ENCODE assay signal across 12 cellular contexts in genomic region chr7:98613601-98614425, GRCh38. TPM values are rescaled to one million over a fixed set of nuclear protein-coding genes. Genes with fewer than 3 reads are reported as not detected.
DNase-seq lines count a peak whose midpoint lies in the region; ATAC-seq and TF ChIP-seq lines count a peak whose summit lies in the region.
"Had no signal": no experiment of that assay in that cellular context is flagged by ENCODE, and none has a peak within 500 bp of the region (broad histone marks: within the 10 kb centered on the region; RNA-seq: fewer than 3 reads in every experiment).

No MANE protein-coding gene starts in this region.

- no peaks in the 10 kb centered on the region for H3K36me3 Mint-ChIP-seq in activated CD4-positive, alpha-beta T cell treated with anti-CD3 and anti-CD28 coated beads, Interleukin-2, amount 10 ng/mL, durations not matched to agents 24 days and 14 days (ENCODE audit: low read depth)
- H3K36me3 Mint-ChIP-seq in T-helper 17 cell (ENCODE audit: low read depth) = no peaks in the 10 kb centered on the region

- ATAC-seq in T-helper 17 cell = no peak
- ATAC-seq: effector memory CD8-positive, alpha-beta T cell had no signal

- H3K27me3 Mint-ChIP-seq in activated CD4-positive, alpha-beta T cell treated with anti-CD3 and anti-CD28 coated beads, Interleukin-2, amount 10 ng/mL, durations not matched to agents 24 days and 14 days = peaks cover 26% of the 10 kb centered on the region
- peaks cover 20% of the 10 kb centered on the region for H3K27me3 Mint-ChIP-seq in T-helper 17 cell

- intact Hi-C loops in activated CD4-positive, alpha-beta T cell treated with anti-CD3 and anti-CD28 coated beads, Interleukin-2, amount 10 ng/mL, durations not matched to agents 24 days and 14 days (cut with micrococcal nuclease) = loop anchor here (10.0 kb wide), 1 partner anchor 1589 kb away; the partner anchor contains the start of gene DLX5

- TF ChIP-seq CTCF in GM20000 (IDR thresholded peaks at IDR 0.05; ENCODE audit: extremely low read depth, missing control alignments) = no peak

- no peaks in the 10 kb centered on the region for H3K9me3 ChIP-seq in T-helper 17 cell (ENCODE audit: control insufficient read depth, low read length, poor library complexity, severe bottlenecking)

- TF ChIP-seq POLR2A in erythroblast (IDR thresholded peaks at IDR 0.05; ENCODE audit: low read length) = no peak

- peak; percentile 61 for DNase-seq in activated CD4-positive, alpha-beta T cell treated with anti-CD3 and anti-CD28 coated beads, Interleukin-2, amount 10 ng/mL, durations not matched to agents 24 days and 14 days
- no peak for DNase-seq in activated CD4-positive, alpha-beta T cell treated with anti-CD3 and anti-CD28 coated beads for 48 hours
- peak; percentile 8 for DNase-seq in erythroblast (lab: John Stamatoyannopoulos, UW)
- peak; percentile 9 for DNase-seq in renal cortical epithelial cell (ENCODE audit: low read depth)
- no peak for DNase-seq in NCI-H2029 treated with DMSO at 0.1 percent for 48 hours (lab: John Stamatoyannopoulos, UW)
- no peak for DNase-seq in GM20000 (ENCODE audit: low spot score)
- DNase-seq in T-helper 17 cell = no peak
- DNase-seq: activated B cell treated with CpG ODN at 0.5 μM for 24 hours; activated naive CD4-positive, alpha-beta T cell treated with Interleukin-2 at 50 U/mL for 16 hours; effector memory CD8-positive, alpha-beta T cell; kidney had no signal

- H3K27ac Mint-ChIP-seq in activated CD4-positive, alpha-beta T cell treated with anti-CD3 and anti-CD28 coated beads, Interleukin-2, amount 10 ng/mL, durations not matched to agents 24 days and 14 days = no peak overlapping the region
- H3K27ac Mint-ChIP-seq in T-helper 17 cell = no peak overlapping the region
- H3K27ac Mint-ChIP-seq: activated B cell treated with CpG ODN at 0.5 μM for 24 hours; effector memory CD8-positive, alpha-beta T cell had no signal

- peaks cover 10% of the 10 kb centered on the region for H3K9me3 Mint-ChIP-seq in activated CD4-positive, alpha-beta T cell treated with anti-CD3 and anti-CD28 coated beads, Interleukin-2, amount 10 ng/mL, durations not matched to agents 24 days and 14 days
- H3K9me3 Mint-ChIP-seq: effector memory CD8-positive, alpha-beta T cell had no signal

- H3K4me3 Mint-ChIP-seq in activated CD4-positive, alpha-beta T cell treated with anti-CD3 and anti-CD28 coated beads, Interleukin-2, amount 10 ng/mL, durations not matched to agents 24 days and 14 days = no peak overlapping the region
- H3K4me3 Mint-ChIP-seq in T-helper 17 cell = no peak overlapping the region
- H3K4me3 Mint-ChIP-seq: activated B cell treated with CpG ODN at 0.5 μM for 24 hours; effector memory CD8-positive, alpha-beta T cell had no signal

- no peaks in the 10 kb centered on the region for H3K4me1 Mint-ChIP-seq in activated CD4-positive, alpha-beta T cell treated with anti-CD3 and anti-CD28 coated beads, Interleukin-2, amount 10 ng/mL, durations not matched to agents 24 days and 14 days
- H3K4me1 Mint-ChIP-seq in T-helper 17 cell = no peaks in the 10 kb centered on the region

TF ChIP-seq in PFSK-1, 5 proteins besides CTCF, POLR2A, EP300 and RAD21:
- TF ChIP-seq FOXP2 (optimal IDR thresholded peaks at IDR 0.05; ENCODE audit: borderline replicate concordance, extremely low read depth, extremely low read length, insufficient read depth) (no peak), TAF1 (IDR thresholded peaks at IDR 0.05; ENCODE audit: borderline replicate concordance, insufficient read depth, low read length) (no peak), SIN3A (IDR thresholded peaks at IDR 0.05; ENCODE audit: borderline replicate concordance, insufficient read depth, low read length) (no peak)
- TF ChIP-seq, protein P1, sequence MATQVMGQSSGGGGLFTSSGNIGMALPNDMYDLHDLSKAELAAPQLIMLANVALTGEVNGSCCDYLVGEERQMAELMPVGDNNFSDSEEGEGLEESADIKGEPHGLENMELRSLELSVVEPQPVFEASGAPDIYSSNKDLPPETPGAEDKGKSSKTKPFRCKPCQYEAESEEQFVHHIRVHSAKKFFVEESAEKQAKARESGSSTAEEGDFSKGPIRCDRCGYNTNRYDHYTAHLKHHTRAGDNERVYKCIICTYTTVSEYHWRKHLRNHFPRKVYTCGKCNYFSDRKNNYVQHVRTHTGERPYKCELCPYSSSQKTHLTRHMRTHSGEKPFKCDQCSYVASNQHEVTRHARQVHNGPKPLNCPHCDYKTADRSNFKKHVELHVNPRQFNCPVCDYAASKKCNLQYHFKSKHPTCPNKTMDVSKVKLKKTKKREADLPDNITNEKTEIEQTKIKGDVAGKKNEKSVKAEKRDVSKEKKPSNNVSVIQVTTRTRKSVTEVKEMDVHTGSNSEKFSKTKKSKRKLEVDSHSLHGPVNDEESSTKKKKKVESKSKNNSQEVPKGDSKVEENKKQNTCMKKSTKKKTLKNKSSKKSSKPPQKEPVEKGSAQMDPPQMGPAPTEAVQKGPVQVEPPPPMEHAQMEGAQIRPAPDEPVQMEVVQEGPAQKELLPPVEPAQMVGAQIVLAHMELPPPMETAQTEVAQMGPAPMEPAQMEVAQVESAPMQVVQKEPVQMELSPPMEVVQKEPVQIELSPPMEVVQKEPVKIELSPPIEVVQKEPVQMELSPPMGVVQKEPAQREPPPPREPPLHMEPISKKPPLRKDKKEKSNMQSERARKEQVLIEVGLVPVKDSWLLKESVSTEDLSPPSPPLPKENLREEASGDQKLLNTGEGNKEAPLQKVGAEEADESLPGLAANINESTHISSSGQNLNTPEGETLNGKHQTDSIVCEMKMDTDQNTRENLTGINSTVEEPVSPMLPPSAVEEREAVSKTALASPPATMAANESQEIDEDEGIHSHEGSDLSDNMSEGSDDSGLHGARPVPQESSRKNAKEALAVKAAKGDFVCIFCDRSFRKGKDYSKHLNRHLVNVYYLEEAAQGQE (IDR thresholded peaks at IDR 0.05; ENCODE audit: insufficient read depth in 1 of 2, low read depth in 2 of 2, low read length in 2 of 2) = peak; percentile 75 to 96

RNA-seq across cellular contexts. Expression of gene NPTX2, which starts 3.3 kb away (rescaled TPM):
- not detected in 2 replicates for total RNA-seq in activated CD4-positive, alpha-beta T cell treated with anti-CD3 and anti-CD28 coated beads, Interleukin-2, amount 10 ng/mL, durations not matched to agents 24 days and 14 days
- 0.34 TPM for polyA plus RNA-seq in PFSK-1 (2012; ENCODE audit: insufficient read length, low read depth)
- total RNA-seq in renal cortical epithelial cell (0.35 TPM in 1 of 2 replicates, not detected in the other), T-helper 17 cell (not detected)
- total RNA-seq: activated B cell treated with CpG ODN at 0.5 μM for 24 hours had no signal

Comparison
In these comparisons a context has a peak if more than half of its experiments do, and no peak if none do; other contexts are left out.
1. DNase-seq: peak in activated CD4-positive, alpha-beta T cell treated with anti-CD3 and anti-CD28 coated beads, Interleukin-2, amount 10 ng/mL, durations not matched to agents 24 days and 14 days (single experiment), erythroblast (2 of 2) and renal cortical epithelial cell (single experiment); none in activated CD4-positive, alpha-beta T cell treated with anti-CD3 and anti-CD28 coated beads for 48 hours (single experiment), NCI-H2029 treated with DMSO at 0.1 percent for 48 hours (single experiment), GM20000 (single experiment) and T-helper 17 cell (0 of 3).